ENCODE assay signal across 28 cellular contexts in genomic region chr9:13500034-13500433, GRCh38.
"Had no signal": no experiment of that assay in that cellular context is flagged by ENCODE, and none has a peak within 500 bp of the region (broad histone marks: within the 10 kb centered on the region; RNA-seq: fewer than 3 reads in every experiment).

No MANE protein-coding gene starts in this region.

- H3K4me1 Mint-ChIP-seq: activated naive CD8-positive, alpha-beta T cell treated with anti-CD3 and anti-CD28 coated beads, Interleukin-2, amount 10 ng/mL, durations not matched to agents 7 days and 5 days; brain; naive B cell; T-helper 17 cell had no signal

- H3K9me3 ChIP-seq: ascending aorta, pancreas, prostate gland, suprapubic skin, tibial artery, upper lobe of right lung had no signal

- H3K27me3 ChIP-seq: ascending aorta, cardiac muscle cell, left lung, pancreas, spleen, suprapubic skin, tibial artery, upper lobe of right lung had no signal

- DNase-seq: activated CD4-positive, alpha-beta memory T cell treated with anti-CD3 and anti-CD28 coated beads for 36 hours; activated CD4-positive, alpha-beta T cell treated with anti-CD3 and anti-CD28 coated beads for 48 hours; activated CD8-positive, alpha-beta memory T cell treated with anti-CD3 and anti-CD28 coated beads, Interleukin-2, amount 50 U/mL, for 4 hours; activated effector memory CD4-positive, alpha-beta T cell treated with anti-CD3 and anti-CD28 coated beads, Interleukin-2, amount 50 U/mL, for 16 hours; activated naive CD4-positive, alpha-beta T cell treated with anti-CD3 and anti-CD28 coated beads for 36 hours; activated naive CD8-positive, alpha-beta T cell treated with anti-CD3 and anti-CD28 coated beads, Interleukin-2, amount 10 ng/mL, durations not matched to agents 7 days and 5 days; activated T-cell treated with anti-CD3 and anti-CD28 coated beads, Interleukin-2, amount 50 U/mL, for 1 hour; cortex of kidney; effector memory CD8-positive, alpha-beta T cell; erythroblast; left lung; naive B cell; nucleus accumbens; pancreas; spleen; stimulated activated naive CD4-positive, alpha-beta T cell; T-helper 17 cell; T1000; upper lobe of right lung; WERI-Rb-1 had no signal

- H3K36me3 Mint-ChIP-seq: activated CD4-positive, alpha-beta memory T cell treated with anti-CD3 and anti-CD28 coated beads for 36 hours; activated naive CD8-positive, alpha-beta T cell treated with anti-CD3 and anti-CD28 coated beads, Interleukin-2, amount 10 ng/mL, durations not matched to agents 7 days and 5 days; brain; naive B cell had no signal

- H3K27me3 Mint-ChIP-seq: activated CD4-positive, alpha-beta memory T cell treated with anti-CD3 and anti-CD28 coated beads for 36 hours; activated naive CD8-positive, alpha-beta T cell treated with anti-CD3 and anti-CD28 coated beads, Interleukin-2, amount 10 ng/mL, durations not matched to agents 7 days and 5 days; brain; effector memory CD8-positive, alpha-beta T cell; naive B cell; T-helper 17 cell had no signal

- H3K4me3 Mint-ChIP-seq: activated CD4-positive, alpha-beta memory T cell treated with anti-CD3 and anti-CD28 coated beads for 36 hours; activated naive CD4-positive, alpha-beta T cell treated with anti-CD3 and anti-CD28 coated beads for 36 hours; activated naive CD8-positive, alpha-beta T cell treated with anti-CD3 and anti-CD28 coated beads, Interleukin-2, amount 10 ng/mL, durations not matched to agents 7 days and 5 days; activated T-helper 1 cell treated with anti-CD3 and anti-CD28 coated beads, Interleukin-12 subunit alpha, Interleukin-12 subunit beta, Interleukin-2, Interleukin-4 antibody, amounts not matched to agents 30 ng/mL and 10 ng/mL and 1 ng/mL, durations not matched to agents 14 hours and 24 hours and 36 hours; brain; effector memory CD8-positive, alpha-beta T cell; naive B cell; T-helper 17 cell had no signal

- ATAC-seq: activated CD4-positive, CD25-positive, alpha-beta regulatory T cell treated with anti-CD3 and anti-CD28 coated beads, Interleukin-2, amount 50 U/mL, for 24 hours; effector memory CD8-positive, alpha-beta T cell; left lung; pancreas; T-helper 17 cell; upper lobe of right lung had no signal

- H3K4me1 ChIP-seq: ascending aorta, left lung, pancreas, prostate gland, spleen, suprapubic skin, tibial artery, upper lobe of right lung had no signal

- H3K27ac ChIP-seq: ascending aorta, cardiac muscle cell, left lung, pancreas, prostate gland, spleen, suprapubic skin, tibial artery, upper lobe of right lung, WERI-Rb-1 had no signal

- H3K4me3 ChIP-seq: ascending aorta, cardiac muscle cell, left lung, pancreas, prostate gland, spleen, suprapubic skin, tibial artery, upper lobe of right lung had no signal

- FAIRE-seq: pancreas had no signal

- H3K36me3 ChIP-seq: ascending aorta, cardiac muscle cell, left lung, pancreas, prostate gland, spleen, suprapubic skin, tibial artery, upper lobe of right lung, WERI-Rb-1 had no signal

- H3K27ac Mint-ChIP-seq: activated CD4-positive, alpha-beta memory T cell treated with anti-CD3 and anti-CD28 coated beads for 36 hours; activated naive CD4-positive, alpha-beta T cell treated with anti-CD3 and anti-CD28 coated beads for 36 hours; activated naive CD8-positive, alpha-beta T cell treated with anti-CD3 and anti-CD28 coated beads, Interleukin-2, amount 10 ng/mL, durations not matched to agents 7 days and 5 days; activated T-helper 1 cell treated with anti-CD3 and anti-CD28 coated beads, Interleukin-12 subunit alpha, Interleukin-12 subunit beta, Interleukin-2, Interleukin-4 antibody, amounts not matched to agents 30 ng/mL and 10 ng/mL and 1 ng/mL, durations not matched to agents 14 hours and 24 hours and 36 hours; brain; effector memory CD8-positive, alpha-beta T cell; naive B cell; T-helper 17 cell had no signal
